In genomic region chr19:15432629-15433518, GRCh38 we compare ENCODE assay signal across 7 cellular contexts. TPM values are rescaled to one million over a fixed set of nuclear protein-coding genes. Genes with fewer than 3 reads are reported as not detected.
DNase-seq lines count a peak whose midpoint lies in the region; ATAC-seq and TF ChIP-seq lines count a peak whose summit lies in the region.

No MANE protein-coding gene starts in this region.

- H3K36me3 ChIP-seq in spleen = peaks cover 0 to 35% (median 14%) of the 10 kb centered on the region in 6 donors

- peak; percentile 91 for DNase-seq in NCI-H2227 (lab: John Stamatoyannopoulos, UW; ENCODE audit: unreplicated experiment)
- DNase-seq in activated CD4-positive, CD25-positive, alpha-beta regulatory T cell (lab: John Stamatoyannopoulos, UW) = peak; percentile 81 to 92 (median 86)
- DNase-seq in caudate nucleus (lab: John Stamatoyannopoulos, UW) = peak in 59 of 61 donors; percentile 23 to 93 (median 82)
- peak; percentile 95 for DNase-seq in islet precursor cell
- peak; percentile 99 for DNase-seq in spleen

- H3K4me1 ChIP-seq in spleen = peaks cover 22 to 54% (median 44%) of the 10 kb centered on the region in 6 donors

- ATAC-seq in GM18502 (IDR thresholded peaks at IDR 0.05; ENCODE audit: poor library complexity, unreplicated experiment) (peak; percentile 79), HG03039 (IDR thresholded peaks at IDR 0.05; ENCODE audit: unreplicated experiment) (peak; percentile 65)

- H3K27me3 ChIP-seq in spleen (replicated peaks in 1 of 7) = no peaks in the 10 kb centered on the region

- WGBS in spleen, 5 donors = 0 to 1% (median 1%) methylated on average over 20 to 75 of the region's 75 CpGs

- intact Hi-C loops in spleen (cut with DNase I; ENCODE audit: low total_unique reads) = no loop called here

- peak overlapping the region; percentile 76 for H3K27ac ChIP-seq in caudate nucleus (ENCODE audit: low read depth, low read length)
- H3K27ac ChIP-seq in spleen = peak overlapping the region; percentile 73 to 94 (median 91)

- peak overlapping the region; percentile 64 to 96 (median 77) for H3K4me3 ChIP-seq in spleen

- H3K9me3 ChIP-seq in spleen = no peaks in the 10 kb centered on the region

- TF ChIP-seq CTCF in spleen (IDR thresholded peaks at IDR 0.05 in 8 of 11, conservative IDR thresholded peaks at IDR 0.05 in 3 of 11) = peak in 2 of 11 experiments; percentile 8 to 17

- TF ChIP-seq POLR2A in spleen (IDR thresholded peaks at IDR 0.05) = peak in 1 of 3 donors; percentile 90

RNA-seq across cellular contexts. Expression of gene AKAP8L, which starts 14.1 kb away (rescaled TPM):
- total RNA-seq in spleen = 100 to 1,000 TPM; 121 to 236 (median 140) TPM
- 100 to 1,000 TPM in 1 of 3 donors, 10 to 100 TPM in 2; 41.2 to 131 (median 87.8) TPM for polyA plus RNA-seq in spleen

RNA-seq across cellular contexts. Expression of gene WIZ, which starts 16.9 kb away (rescaled TPM):
- total RNA-seq in spleen = 10 to 100 TPM; 23.1 to 33.7 (median 26.9) TPM
- 10 to 100 TPM in 1 of 3 donors, 1 to 10 TPM in 2; 6.6 to 14.8 (median 7.0) TPM for polyA plus RNA-seq in spleen

RNA-seq across cellular contexts. Expression of gene RASAL3, which starts 31.5 kb away (rescaled TPM):
- total RNA-seq in spleen = 10 to 100 TPM; 43.9 to 79.1 (median 59.2) TPM
- 10 to 100 TPM; 31.7 to 66.8 (median 66.1) TPM for polyA plus RNA-seq in spleen

RNA-seq across cellular contexts. Expression of gene PGLYRP2, which starts 46.4 kb away (rescaled TPM):
- total RNA-seq in spleen = under 1 TPM in 2 of 7 donors, not detected in 5; 0.10 to 0.16 TPM
- polyA plus RNA-seq in spleen = under 1 TPM in 2 of 3 donors, not detected in 1; 0.02 to 0.06 TPM

RNA-seq across cellular contexts. Expression of gene AKAP8, which starts 53.3 kb away (rescaled TPM):
- 10 to 100 TPM; 24.9 to 51.3 (median 48.9) TPM for total RNA-seq in spleen
- 10 to 100 TPM; 13.9 to 24.8 (median 21.9) TPM for polyA plus RNA-seq in spleen

Comparison
In these comparisons a context has a peak if more than half of its experiments do, and no peak if none do; other contexts are left out.
1. Peak in every context shown above with its lines: DNase-seq, ATAC-seq, H3K4me3 ChIP-seq and H3K27ac ChIP-seq.